In genomic region chr11:78577495-78577894, GRCh38 we compare ENCODE assay signal across 26 cellular contexts.
"Had no signal": no experiment of that assay in that cellular context is flagged by ENCODE, and none has a peak within 500 bp of the region (broad histone marks: within the 10 kb centered on the region; RNA-seq: fewer than 3 reads in every experiment).

No MANE protein-coding gene starts in this region.

- H3K9me3 ChIP-seq: adrenal gland, pancreas, psoas muscle had no signal

- H3K27me3 Mint-ChIP-seq: activated naive CD8-positive, alpha-beta T cell; dendritic cell treated with granulocyte-macrophage colony-stimulating factor and Interleukin-4, amounts not matched to agents 40 ng/mL and 50 ng/mL, for 4 days; naive B cell had no signal

- H3K27ac ChIP-seq: adrenal gland, ascending aorta, brain microvascular endothelial cell, left lung, pancreas, psoas muscle, right atrium auricular region, WERI-Rb-1 had no signal

- H3K4me3 Mint-ChIP-seq: activated naive CD8-positive, alpha-beta T cell; activated T-helper 17 cell treated with anti-CD3 and anti-CD28 coated beads, Interleukin-2, amount 50 U/mL, for 72 hours; dendritic cell treated with granulocyte-macrophage colony-stimulating factor and Interleukin-4, amounts not matched to agents 40 ng/mL and 50 ng/mL, for 4 days had no signal

- DNase-seq: activated CD4-positive, CD25-positive, alpha-beta regulatory T cell treated with anti-CD3 and anti-CD28 coated beads, Interleukin-2, amount 50 U/mL, for 72 hours; activated T-cell treated with anti-CD3 and anti-CD28 coated beads, Interleukin-2, amount 50 U/mL, for 1 hour; adrenal gland; brain microvascular endothelial cell; caudate nucleus; effector CD8-positive, alpha-beta T cell; glutamatergic neuron; hippocampal formation; kidney glomerular epithelial cell; left lung; naive B cell; pancreas; psoas muscle; stimulated activated CD4-positive, alpha-beta T cell treated with anti-CD3 and anti-CD28 coated beads, Interleukin-4, amount 100 ng/mL, for 4 hours; stimulated activated naive CD8-positive, alpha-beta T cell treated with anti-CD3 and anti-CD28 coated beads, Interleukin-15, Interleukin-2, amounts not matched to agents 100 U/mL and 50 U/mL, for 24 hours; T1000; WERI-Rb-1 had no signal

- H3K4me3 ChIP-seq: adrenal gland, ascending aorta, left lung, lung, pancreas, psoas muscle, right atrium auricular region had no signal

- FAIRE-seq: endothelial cell of umbilical vein, frontal cortex, pancreas had no signal

- H3K36me3 ChIP-seq: adrenal gland, ascending aorta, brain microvascular endothelial cell, left lung, pancreas, right atrium auricular region had no signal

- H3K9me3 Mint-ChIP-seq: activated T-helper 17 cell treated with anti-CD3 and anti-CD28 coated beads, Interleukin-2, amount 50 U/mL, for 72 hours had no signal

- H3K36me3 Mint-ChIP-seq: naive B cell had no signal

- ATAC-seq: activated T-helper 17 cell treated with anti-CD3 and anti-CD28 coated beads, Interleukin-2, amount 50 U/mL, for 72 hours; esophagus mucosa; left lung; pancreas; psoas muscle; stimulated activated naive CD8-positive, alpha-beta T cell treated with anti-CD3 and anti-CD28 coated beads, Interleukin-15, Interleukin-2, amounts not matched to agents 100 U/mL and 50 U/mL, for 24 hours had no signal

- H3K27ac Mint-ChIP-seq: activated naive CD8-positive, alpha-beta T cell; activated T-helper 17 cell treated with anti-CD3 and anti-CD28 coated beads, Interleukin-2, amount 50 U/mL, for 72 hours; dendritic cell treated with granulocyte-macrophage colony-stimulating factor and Interleukin-4, amounts not matched to agents 40 ng/mL and 50 ng/mL, for 4 days had no signal

- H3K27me3 ChIP-seq: adrenal gland, ascending aorta, brain microvascular endothelial cell, left lung, pancreas, right atrium auricular region had no signal
